13 cellular contexts compared by ENCODE assay signal in the genomic region with DNA sequence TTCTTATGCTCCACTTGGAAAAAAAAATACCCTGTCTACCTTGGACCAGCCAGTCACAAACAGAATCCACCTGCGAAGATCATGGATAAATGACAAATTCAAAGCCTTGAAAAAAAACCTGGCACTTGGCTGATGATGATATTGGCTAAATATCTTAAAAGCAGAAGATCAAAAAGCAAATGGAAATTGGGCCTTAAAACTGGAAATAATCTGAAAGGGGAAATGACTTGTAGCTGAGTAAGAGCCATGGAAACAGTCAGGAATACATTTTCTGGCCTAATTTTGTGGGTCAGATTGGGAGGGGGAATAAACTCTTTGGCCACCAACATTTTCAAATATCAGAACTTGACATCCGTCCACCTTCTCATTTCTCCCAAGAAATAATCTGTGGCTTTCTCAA. TPM values are rescaled to one million over a fixed set of nuclear protein-coding genes. Genes with fewer than 3 reads are reported as not detected.
A peak's percentile ranks its signal among the peaks of the same experiment; 100 is the strongest.
DNase-seq lines count a peak whose midpoint lies in the region; ATAC-seq, FAIRE-seq and TF ChIP-seq lines count a peak whose summit lies in the region.
"Had no signal": no experiment of that assay in that cellular context is flagged by ENCODE, and none has a peak within 500 bp of the region (broad histone marks: within the 10 kb centered on the region; RNA-seq: fewer than 3 reads in every experiment).

No MANE protein-coding gene starts in this region.

- no peak overlapping the region for H2BK12ac ChIP-seq in trophoblast cell (ENCODE audit: low read length)

- no peaks in the 10 kb centered on the region for H3K9me3 ChIP-seq in astrocyte (ENCODE audit: insufficient read depth, low read depth, low read length)
- no peaks in the 10 kb centered on the region for H3K9me3 ChIP-seq in trophoblast cell (ENCODE audit: insufficient read depth, low read depth, low read length)
- H3K9me3 ChIP-seq: BLaER1 had no signal

- H4K12ac ChIP-seq in trophoblast cell (ENCODE audit: low read depth, low read length) = no peak overlapping the region

- no peak for FAIRE-seq in astrocyte (lab: Jason Lieb, UNC)
- FAIRE-seq in RCC 7860 (lab: Jason Lieb, UNC) = no peak
- FAIRE-seq: H54 had no signal

- peak; percentile 3 for DNase-seq in NOMO-1 treated with DMSO at 0.1 percent for 48 hours (lab: John Stamatoyannopoulos, UW; ENCODE audit: unreplicated experiment)
- no peak for DNase-seq in NOMO-1 (lab: John Stamatoyannopoulos, UW; ENCODE audit: unreplicated experiment in 2 of 2)
- DNase-seq in astrocyte (ENCODE audit: low read depth) = no peak
- peak; percentile 15 for DNase-seq in fibroblast of mammary gland (ENCODE audit: low read depth)
- no peak for DNase-seq in trophoblast cell
- DNase-seq in RCC 7860 (ENCODE audit: low spot score) = no peak
- DNase-seq: 8988T; AML-193; CD4-positive, CD25-positive, alpha-beta regulatory T cell; DMS53 had no signal

- no peak overlapping the region for H3K4me3 ChIP-seq in astrocyte (ENCODE audit: insufficient read depth, low read depth, low read length)
- H3K4me3 ChIP-seq in fibroblast of mammary gland (ENCODE audit: control insufficient read depth, low read depth, low read length) = no peak overlapping the region
- no peak overlapping the region for H3K4me3 ChIP-seq in trophoblast cell (ENCODE audit: low read depth, low read length)
- H3K4me3 ChIP-seq: BLaER1 had no signal

- H3K4ac ChIP-seq in trophoblast cell (ENCODE audit: low read depth, low read length) = no peak overlapping the region

- H3K4me1 Mint-ChIP-seq in astrocyte (ENCODE audit: low read depth, unreplicated experiment) = peaks cover 10% of the 10 kb centered on the region

- H2AK5ac ChIP-seq in trophoblast cell (ENCODE audit: low read length) = no peak overlapping the region

- H3K27me3 Mint-ChIP-seq in astrocyte (ENCODE audit: low read depth, unreplicated experiment) = peaks cover 8% of the 10 kb centered on the region

- H3K27ac ChIP-seq in astrocyte (ENCODE audit: low read depth, low read length) (no peak overlapping the region), trophoblast cell (ENCODE audit: low read depth, low read length) (no peak overlapping the region)
- H3K27ac ChIP-seq: BLaER1 had no signal

- H3K36me3 ChIP-seq in astrocyte (ENCODE audit: insufficient read depth, low read length) (no peaks in the 10 kb centered on the region), trophoblast cell (ENCODE audit: control insufficient read depth in 1 of 2, insufficient read depth in 2 of 2, low read length in 2 of 2) (no peaks in the 10 kb centered on the region)
- H3K36me3 ChIP-seq: BLaER1 had no signal

- H3K9me3 Mint-ChIP-seq in astrocyte (ENCODE audit: unreplicated experiment) = no peaks in the 10 kb centered on the region

- H4K20me1 ChIP-seq in astrocyte (ENCODE audit: insufficient read depth, low read length) = no peaks in the 10 kb centered on the region
- H4K20me1 ChIP-seq: BLaER1 had no signal

- no peak overlapping the region for H3K9ac ChIP-seq in astrocyte (ENCODE audit: low read length)
- no peak overlapping the region for H3K9ac ChIP-seq in trophoblast cell (ENCODE audit: low read length)
- H3K9ac ChIP-seq: BLaER1 had no signal

- no peaks in the 10 kb centered on the region for H3K79me2 ChIP-seq in astrocyte (ENCODE audit: insufficient read depth, low read length)
- H3K79me2 ChIP-seq in trophoblast cell (ENCODE audit: control insufficient read depth, insufficient read depth, low read length, poor library complexity) = no peaks in the 10 kb centered on the region

- H4K91ac ChIP-seq in trophoblast cell (ENCODE audit: low read depth, low read length) = no peak overlapping the region

- no peak overlapping the region for H3K14ac ChIP-seq in trophoblast cell (ENCODE audit: low read length)

- H3K27ac Mint-ChIP-seq in astrocyte (ENCODE audit: unreplicated experiment) = no peak overlapping the region
- H3K27ac Mint-ChIP-seq: CD4-positive, CD25-positive, alpha-beta regulatory T cell had no signal

- H3K4me1 ChIP-seq in astrocyte (ENCODE audit: insufficient read depth, low read length) (peaks cover 25% of the 10 kb centered on the region), trophoblast cell (ENCODE audit: control insufficient read depth in 1 of 2, insufficient read depth in 2 of 2, low read length in 2 of 2) (no peaks in the 10 kb centered on the region)
- H3K4me1 ChIP-seq: BLaER1 had no signal

- H3K18ac ChIP-seq in trophoblast cell (ENCODE audit: low read length) = no peak overlapping the region

- H2AFZ ChIP-seq in astrocyte (ENCODE audit: low read depth, low read length) (no peak overlapping the region), trophoblast cell (ENCODE audit: insufficient read depth, low read length, poor library complexity) (no peak overlapping the region)

- H3K36me3 Mint-ChIP-seq in astrocyte (ENCODE audit: low read depth, unreplicated experiment) = no peaks in the 10 kb centered on the region
- H3K36me3 Mint-ChIP-seq: CD4-positive, CD25-positive, alpha-beta regulatory T cell had no signal

- ATAC-seq in HG03354 (IDR thresholded peaks at IDR 0.05; ENCODE audit: poor library complexity, severe bottlenecking, unreplicated experiment) = no peak

- no peaks in the 10 kb centered on the region for H3K27me3 ChIP-seq in astrocyte (ENCODE audit: insufficient read depth, low read length)
- no peaks in the 10 kb centered on the region for H3K27me3 ChIP-seq in trophoblast cell (ENCODE audit: insufficient read depth, low read length)

- H3K23ac ChIP-seq in trophoblast cell (ENCODE audit: low read length) = no peak overlapping the region

- WGBS in trophoblast cell (ENCODE audit: extremely low coverage, insufficient coverage, insufficient read length) = no CpG with 5 or more reads among the region's 2 CpGs

- H2BK120ac ChIP-seq in trophoblast cell (ENCODE audit: insufficient read depth, low read length, poor library complexity) = no peak overlapping the region

- H2BK5ac ChIP-seq in trophoblast cell (ENCODE audit: low read depth, low read length, poor library complexity) = no peak overlapping the region

- no peaks in the 10 kb centered on the region for H3K79me1 ChIP-seq in trophoblast cell (ENCODE audit: low read length)

- H3K4me2 ChIP-seq in astrocyte (ENCODE audit: low read length) (peak overlapping the region; percentile 19), trophoblast cell (ENCODE audit: low read length) (no peak overlapping the region)
- H3K4me2 ChIP-seq: BLaER1 had no signal

- H3K4me3 Mint-ChIP-seq in astrocyte (ENCODE audit: unreplicated experiment) = no peak overlapping the region
- H3K4me3 Mint-ChIP-seq: CD4-positive, CD25-positive, alpha-beta regulatory T cell had no signal

- TF ChIP-seq CTCF in astrocyte (IDR thresholded peaks at IDR 0.05; ENCODE audit: insufficient read depth, low read depth, low read length) (no peak), fibroblast of mammary gland (conservative IDR thresholded peaks at IDR 0.05; ENCODE audit: control insufficient read depth, insufficient read depth, low read depth, low read length) (no peak)

- no peak overlapping the region for H4K8ac ChIP-seq in trophoblast cell (ENCODE audit: low read depth, low read length)

RNA-seq across cellular contexts. Expression of a gene that starts 1.5 kb away (rescaled TPM):
- total RNA-seq in astrocyte = not detected in 2 replicates
- polyA plus RNA-seq in trophoblast cell (2013) = 0.41 and 0.53 TPM in 2 replicates
- total RNA-seq: CD4-positive, CD25-positive, alpha-beta regulatory T cell had no signal
- polyA plus RNA-seq: CD4-positive, CD25-positive, alpha-beta regulatory T cell had no signal

Comparison
In these comparisons a context has a peak if more than half of its experiments do, and no peak if none do; other contexts are left out.
1. DNase-seq: peak in NOMO-1 treated with DMSO at 0.1 percent for 48 hours (single experiment) and fibroblast of mammary gland (single experiment); none in NOMO-1 (0 of 2), astrocyte (single experiment), trophoblast cell (0 of 2) and RCC 7860 (single experiment).